In genomic region chr4:185532795-185533324, GRCh38 we compare ENCODE assay signal across 25 cellular contexts. TPM values are rescaled to one million over a fixed set of nuclear protein-coding genes. Genes with fewer than 3 reads are reported as not detected.
A peak's percentile ranks its signal among the peaks of the same experiment; 100 is the strongest.
DNase-seq lines count a peak whose midpoint lies in the region; ATAC-seq and TF ChIP-seq lines count a peak whose summit lies in the region.
"Had no signal": no experiment of that assay in that cellular context is flagged by ENCODE, and none has a peak within 500 bp of the region (broad histone marks: within the 10 kb centered on the region; RNA-seq: fewer than 3 reads in every experiment).

No MANE protein-coding gene starts in this region.

- H3K27ac ChIP-seq in right cardiac atrium (ENCODE audit: low read length) (peak overlapping the region; percentile 98), PC-3 (ENCODE audit: low read length) (no peak overlapping the region)
- H3K27ac ChIP-seq: C4-2B, pancreas had no signal

- POLR2A ChIA-PET in PC-3 (lab: Charles Lee; ENCODE audit: unreplicated experiment): no interaction called here

- H3K27me3 ChIP-seq in right cardiac atrium (ENCODE audit: control insufficient read depth, insufficient read depth) (no peaks in the 10 kb centered on the region), skeletal muscle satellite cell (ENCODE audit: control insufficient read depth, insufficient read depth, low read length) (no peaks in the 10 kb centered on the region), PC-3 (ENCODE audit: low read length) (peaks cover 65% of the 10 kb centered on the region)

- peaks cover 42% of the 10 kb centered on the region for H3K4me1 Mint-ChIP-seq in glutamatergic neuron (ENCODE audit: low read depth, unreplicated experiment)

- H3K27me3 Mint-ChIP-seq in glutamatergic neuron (ENCODE audit: unreplicated experiment): peaks cover 18% of the 10 kb centered on the region

- H3K9ac ChIP-seq in skeletal muscle satellite cell (ENCODE audit: low read depth, low read length) (peak overlapping the region; percentile 95), PC-3 (ENCODE audit: low read length) (no peak overlapping the region)

- no peaks in the 10 kb centered on the region for H3F3A ChIP-seq in PC-3 (ENCODE audit: low read length, unreplicated experiment)

- no peaks in the 10 kb centered on the region for H3K79me2 ChIP-seq in PC-3 (ENCODE audit: low read length)

- no peak overlapping the region for H2AFZ ChIP-seq in PC-3 (ENCODE audit: low read length)

- H3K4me2 ChIP-seq in skeletal muscle satellite cell (ENCODE audit: low read length) (peak overlapping the region; percentile 88), PC-3 (ENCODE audit: low read length) (no peak overlapping the region)

- peak overlapping the region; percentile 80 for H3K4me3 ChIP-seq in right cardiac atrium (ENCODE audit: low read length)
- H3K4me3 ChIP-seq in skeletal muscle satellite cell (ENCODE audit: low read length): peak overlapping the region; percentile 87
- no peak overlapping the region for H3K4me3 ChIP-seq in PC-3 (ENCODE audit: low read length)

- BruUV-seq in PC-3 (replicated peaks; lab: Mats Ljungman, UMichigan): no TSS peak

- peaks cover 20% of the 10 kb centered on the region for H3K9me3 Mint-ChIP-seq in glutamatergic neuron (ENCODE audit: unreplicated experiment)
- H3K9me3 Mint-ChIP-seq: activated naive CD4-positive, alpha-beta T cell treated with anti-CD3 and anti-CD28 coated beads, Interleukin-2, amount 10 ng/mL, durations not matched to agents 7 days and 5 days; activated T-cell treated with anti-CD3 and anti-CD28 coated beads, Interleukin-2, amount 50 U/mL, for 4 hours; naive thymus-derived CD4-positive, alpha-beta T cell had no signal

- H3K27ac Mint-ChIP-seq in glutamatergic neuron (ENCODE audit: unreplicated experiment): peak overlapping the region; percentile 99
- H3K27ac Mint-ChIP-seq: activated naive CD4-positive, alpha-beta T cell treated with anti-CD3 and anti-CD28 coated beads, Interleukin-2, amount 10 ng/mL, durations not matched to agents 7 days and 5 days; naive thymus-derived CD4-positive, alpha-beta T cell had no signal

- no peaks in the 10 kb centered on the region for H3K9me2 ChIP-seq in PC-3 (replicated peaks; ENCODE audit: low read length)

- CTCF ChIA-PET in PC-3 (lab: Charles Lee): no interaction called here

- peak overlapping the region; percentile 94 for H3K4me3 Mint-ChIP-seq in glutamatergic neuron (ENCODE audit: unreplicated experiment)
- H3K4me3 Mint-ChIP-seq: activated naive CD4-positive, alpha-beta T cell treated with anti-CD3 and anti-CD28 coated beads, Interleukin-2, amount 10 ng/mL, durations not matched to agents 7 days and 5 days; activated T-cell treated with anti-CD3 and anti-CD28 coated beads, Interleukin-2, amount 50 U/mL, for 4 hours; naive thymus-derived CD4-positive, alpha-beta T cell had no signal

- H3K9me3 ChIP-seq in right cardiac atrium (ENCODE audit: control insufficient read depth, low read length): no peaks in the 10 kb centered on the region
- H3K9me3 ChIP-seq in skeletal muscle satellite cell (replicated peaks; ENCODE audit: low read length): no peaks in the 10 kb centered on the region
- H3K9me3 ChIP-seq in PC-3 (ENCODE audit: low read length): no peaks in the 10 kb centered on the region
- H3K9me3 ChIP-seq: pancreas had no signal

- intact Hi-C loops in right cardiac atrium (cut with DNase I) (loop anchor here in 1 of 4 donors (10.0 kb wide), 1 partner anchor 62 kb away; no protein-coding TSS in a partner anchor), left cardiac atrium (cut with DNase I) (loop anchor here in 1 of 2 donors (10.0 kb wide), 1 partner anchor 62 kb away; no protein-coding TSS in a partner anchor), PC-3 (cut with micrococcal nuclease) (no loop called here)

- DNase-seq in right cardiac atrium: no peak
- no peak for DNase-seq in left cardiac atrium
- no peak for DNase-seq in glutamatergic neuron
- no peak for DNase-seq in PC-3
- DNase-seq in NK-92 treated with Interleukin-12 subunit alpha and Interleukin-12 subunit beta, amount 100 ng/mL, for 24 hours (lab: John Stamatoyannopoulos, UW): no peak
- DNase-seq in activated CD4-positive, alpha-beta T cell treated with anti-CD3 and anti-CD28 coated beads, Interleukin-2, amount 50 U/mL, for 1 hour: no peak
- DNase-seq: ACHN; activated CD4-positive, CD25-positive, alpha-beta regulatory T cell; activated CD8-positive, alpha-beta memory T cell treated with anti-CD3 and anti-CD28 coated beads for 24 hours; activated naive CD4-positive, alpha-beta T cell treated with anti-CD3 and anti-CD28 coated beads, Interleukin-2, amount 10 ng/mL, durations not matched to agents 7 days and 5 days; activated T-cell treated with anti-CD3 and anti-CD28 coated beads, Interleukin-2, amount 50 U/mL, for 4 hours; cortex of kidney; H7; KG1; naive thymus-derived CD4-positive, alpha-beta T cell; NCI-H187 treated with DMSO at 0.1 percent for 48 hours; NCI-H524 treated with DMSO at 0.1 percent for 48 hours; pancreas; small intestine; stimulated activated CD4-positive, alpha-beta T cell treated with anti-CD3 and anti-CD28 coated beads, Interleukin-4, amount 100 ng/mL, for 1 hour; T1000 had no signal

- 47% methylated on average over 6 of the region's 6 CpGs for WGBS in right cardiac atrium

- H4K20me1 ChIP-seq in PC-3 (ENCODE audit: low read length): no peaks in the 10 kb centered on the region

- H3K36me3 ChIP-seq in skeletal muscle satellite cell (ENCODE audit: insufficient read depth, low read length) (no peaks in the 10 kb centered on the region), PC-3 (ENCODE audit: low read depth, low read length) (no peaks in the 10 kb centered on the region)
- H3K36me3 ChIP-seq: pancreas had no signal

- no peak for TF ChIP-seq CTCF in glutamatergic neuron (IDR thresholded peaks at IDR 0.05; ENCODE audit: partially characterized antibody, unreplicated experiment)
- no peak for TF ChIP-seq CTCF in PC-3 (conservative IDR thresholded peaks at IDR 0.05; ENCODE audit: low read depth, low read length)

- H3K4me1 ChIP-seq in right cardiac atrium (ENCODE audit: control insufficient read depth, insufficient read depth, low read length) (no peaks in the 10 kb centered on the region), skeletal muscle satellite cell (ENCODE audit: control insufficient read depth, insufficient read depth, low read length) (peaks cover 10% of the 10 kb centered on the region), PC-3 (ENCODE audit: insufficient read depth, low read length) (no peaks in the 10 kb centered on the region)
- H3K4me1 ChIP-seq: pancreas had no signal

- H3K36me3 Mint-ChIP-seq in glutamatergic neuron (ENCODE audit: unreplicated experiment): no peaks in the 10 kb centered on the region
- H3K36me3 Mint-ChIP-seq: activated naive CD4-positive, alpha-beta T cell treated with anti-CD3 and anti-CD28 coated beads, Interleukin-2, amount 10 ng/mL, durations not matched to agents 7 days and 5 days; naive thymus-derived CD4-positive, alpha-beta T cell had no signal

- no peak for ATAC-seq in right cardiac atrium
- ATAC-seq in left cardiac atrium: no peak
- no peak for ATAC-seq in HG03457 (IDR thresholded peaks at IDR 0.05; ENCODE audit: unreplicated experiment)
- no peak for ATAC-seq in PC-3
- ATAC-seq: activated T-cell treated with anti-CD3 and anti-CD28 coated beads, Interleukin-2, amount 50 U/mL, for 4 hours; naive thymus-derived CD4-positive, alpha-beta T cell; pancreas had no signal

RNA-seq across cellular contexts. Expression of gene PDLIM3, which starts 2.4 kb away (rescaled TPM):
- total RNA-seq in right cardiac atrium (100 to 1,000 TPM; 267 to 965 (median 293) TPM), left cardiac atrium (100 to 1,000 TPM; 319 to 692 TPM), glutamatergic neuron (ENCODE audit: unreplicated experiment) (262 TPM), PC-3 (2014; rRNA removed) (0.47 TPM in 1 of 2 replicates, not detected in the other)
- polyA plus RNA-seq in right cardiac atrium: 447 TPM
- 4.1 and 22.1 TPM in 2 replicates for total RNA-seq in skeletal muscle satellite cell (2012; rRNA removed)
- total RNA-seq: activated T-cell treated with anti-CD3 and anti-CD28 coated beads, Interleukin-2, amount 50 U/mL, for 4 hours; naive thymus-derived CD4-positive, alpha-beta T cell had no signal
- polyA plus RNA-seq: keratinocyte; naive thymus-derived CD4-positive, alpha-beta T cell had no signal

Comparison
In these comparisons a context has a peak if more than half of its experiments do, and no peak if none do; other contexts are left out.
1. RNA of gene PDLIM3, which starts 2.4 kb away (total RNA-seq): 319 to 692 TPM in left cardiac atrium, 267 to 965 TPM in right cardiac atrium and 262 TPM in glutamatergic neuron (single experiment); 0.47 TPM in PC-3; every median in the first group is over 100 times any median in the second.